21 cellular contexts compared by ENCODE assay signal in genomic region chr14:93163570-93163969, GRCh38. TPM values are rescaled to one million over a fixed set of nuclear protein-coding genes. Genes with fewer than 3 reads are reported as not detected.
DNase-seq lines count a peak whose midpoint lies in the region; ATAC-seq and TF ChIP-seq lines count a peak whose summit lies in the region.
"Had no signal": no experiment of that assay in that cellular context is flagged by ENCODE, and none has a peak within 500 bp of the region (broad histone marks: within the 10 kb centered on the region; RNA-seq: fewer than 3 reads in every experiment).

No MANE protein-coding gene starts in this region.

- H2AFZ ChIP-seq in MM.1S (ENCODE audit: low read length), result no peak overlapping the region

- H4K20me1 ChIP-seq in MM.1S (ENCODE audit: insufficient read depth, low read length), result no peaks in the 10 kb centered on the region

- no peak for TF ChIP-seq POLR2A in heart left ventricle (IDR thresholded peaks at IDR 0.05)

- H3K4me1 ChIP-seq in MM.1S (ENCODE audit: low read length) (no peaks in the 10 kb centered on the region), heart left ventricle (no peaks in the 10 kb centered on the region)

- no peaks in the 10 kb centered on the region for H3K79me2 ChIP-seq in MM.1S (ENCODE audit: low read length)

- intact Hi-C loops in heart left ventricle (cut with DNase I), result no loop called here

- TF ChIP-seq CTCF in MM.1S (IDR thresholded peaks at IDR 0.05; ENCODE audit: low read length), result peak; percentile 22
- no peak for TF ChIP-seq CTCF in RWPE1 (conservative IDR thresholded peaks at IDR 0.05; ENCODE audit: low read depth)
- no peak for TF ChIP-seq CTCF in heart left ventricle (IDR thresholded peaks at IDR 0.05)

- peak; percentile 16 for DNase-seq in CD1c-positive myeloid dendritic cell (ENCODE audit: extremely low spot score)
- DNase-seq in MM.1S, result peak; percentile 79
- DNase-seq in RKO (ENCODE audit: low spot score), result peak; percentile 40
- no peak for DNase-seq in amniotic stem cell (lab: John Stamatoyannopoulos, UW)
- no peak for DNase-seq in RWPE1 (ENCODE audit: low spot score)
- no peak for DNase-seq in heart left ventricle
- DNase-seq: activated CD4-positive, alpha-beta memory T cell treated with anti-CD3 and anti-CD28 coated beads for 36 hours; activated naive CD4-positive, alpha-beta T cell; amygdala; dorsolateral prefrontal cortex; hypothalamus; islet precursor cell; KBM-7; NCI-H1105 treated with DMSO at 0.1 percent for 48 hours; NCI-H2171; right cardiac atrium; Right ventricle myocardium superior had no signal

- H3K36me3 ChIP-seq in MM.1S (replicated peaks; ENCODE audit: insufficient read depth, low read length) (no peaks in the 10 kb centered on the region), heart left ventricle (no peaks in the 10 kb centered on the region)

- peak; percentile 48 for ATAC-seq in GM18861 (IDR thresholded peaks at IDR 0.05; ENCODE audit: unreplicated experiment)
- no peak for ATAC-seq in HG03520 (IDR thresholded peaks at IDR 0.05; ENCODE audit: unreplicated experiment)
- no peak for ATAC-seq in heart left ventricle
- ATAC-seq: right cardiac atrium had no signal

- WGBS in heart left ventricle, 4 donors, result 65 to 86% (median 72%) methylated on average over 5 of the region's 5 CpGs

- POLR2A ChIA-PET in RWPE1 (lab: Yijun Ruan, JAX; ENCODE audit: low non-redundant PET), result no interaction called here

- CTCF ChIA-PET in RWPE1 (lab: Yijun Ruan, JAX), result no interaction called here

- no peak overlapping the region for H3K9ac ChIP-seq in MM.1S (ENCODE audit: low read length)

- H3K9me2 ChIP-seq in MM.1S (replicated peaks; ENCODE audit: insufficient read depth, low read length), result no peaks in the 10 kb centered on the region

- H3K4me3 ChIP-seq in MM.1S (ENCODE audit: low read length) (no peak overlapping the region), heart left ventricle (no peak overlapping the region)
- H3K4me3 ChIP-seq: dorsolateral prefrontal cortex had no signal

- H3K27ac ChIP-seq in MM.1S (ENCODE audit: low read length) (no peak overlapping the region), RWPE1 (no peak overlapping the region), heart left ventricle (no peak overlapping the region)
- H3K27ac ChIP-seq: C4-2B, dorsolateral prefrontal cortex, VCaP had no signal

- H3F3A ChIP-seq in MM.1S (ENCODE audit: insufficient read depth, low read length), result no peaks in the 10 kb centered on the region

- no peak overlapping the region for H3K4me2 ChIP-seq in MM.1S (ENCODE audit: low read depth, low read length)

- H3K27me3 ChIP-seq in MM.1S (replicated peaks; ENCODE audit: insufficient read depth, low read length) (no peaks in the 10 kb centered on the region), heart left ventricle (no peaks in the 10 kb centered on the region)
- H3K27me3 ChIP-seq: dorsolateral prefrontal cortex had no signal

- no peaks in the 10 kb centered on the region for H3K9me3 ChIP-seq in MM.1S (replicated peaks; ENCODE audit: insufficient read depth, low read length)
- H3K9me3 ChIP-seq in heart left ventricle, result no peaks in the 10 kb centered on the region

RNA-seq across cellular contexts. Expression of gene MOAP1, which starts 21.1 kb away (rescaled TPM):
- total RNA-seq in heart left ventricle, result 10 to 100 TPM; 45.7 to 87.0 (median 56.8) TPM
- 10 to 100 TPM; 26.6 to 36.7 TPM for polyA plus RNA-seq in heart left ventricle

RNA-seq across cellular contexts. Expression of gene LYSET, which starts 21.5 kb away (rescaled TPM):
- total RNA-seq in heart left ventricle, result 10 to 100 TPM in 8 of 9 donors, 1 to 10 TPM in 1; 8.8 to 29.3 (median 22.8) TPM
- 10 to 100 TPM; 20.5 to 23.4 TPM for polyA plus RNA-seq in heart left ventricle

RNA-seq across cellular contexts. Expression of gene GON7, which starts 43.3 kb away (rescaled TPM):
- 10 to 100 TPM; 10.3 to 25.5 (median 14.8) TPM for total RNA-seq in heart left ventricle
- 10 to 100 TPM; 22.3 to 27.4 TPM for polyA plus RNA-seq in heart left ventricle

RNA-seq across cellular contexts. Expression of gene UBR7, which starts 43.5 kb away (rescaled TPM):
- 10 to 100 TPM; 19.6 to 27.1 (median 23.3) TPM for total RNA-seq in heart left ventricle
- 10 to 100 TPM in 1 of 2 donors, 1 to 10 TPM in 1; 9.4 to 39.6 TPM for polyA plus RNA-seq in heart left ventricle

RNA-seq across cellular contexts. Expression of gene ITPK1, which starts 47.8 kb away (rescaled TPM):
- 100 to 1,000 TPM in 3 of 9 donors, 10 to 100 TPM in 6; 71.7 to 152 (median 91.0) TPM for total RNA-seq in heart left ventricle
- 100 to 1,000 TPM in 1 of 2 donors, 10 to 100 TPM in 1; 44.5 to 158 TPM for polyA plus RNA-seq in heart left ventricle

Comparison
In these comparisons a context has a peak if more than half of its experiments do, and no peak if none do; other contexts are left out.
1. DNase-seq: peak in CD1c-positive myeloid dendritic cell (single experiment), MM.1S (single experiment) and RKO (single experiment); none in amniotic stem cell (single experiment), RWPE1 (single experiment) and heart left ventricle (0 of 5).